Comparison of ENCODE assay signal across 5 cellular contexts in genomic region chr10:31431021-31431420, GRCh38.
"Had no signal": no experiment of that assay in that cellular context is flagged by ENCODE, and none has a peak within 500 bp of the region (broad histone marks: within the 10 kb centered on the region; RNA-seq: fewer than 3 reads in every experiment).

No MANE protein-coding gene starts in this region.

- ATAC-seq: GM12878 had no signal

- DNase-seq: GDM1, GF-D8 had no signal

- H3K4me3 ChIP-seq: GM12878 had no signal

- FAIRE-seq: GM12878, GM12892, GM18507 had no signal
